Comparison of ENCODE assay signal across 18 cellular contexts in the genomic region with DNA sequence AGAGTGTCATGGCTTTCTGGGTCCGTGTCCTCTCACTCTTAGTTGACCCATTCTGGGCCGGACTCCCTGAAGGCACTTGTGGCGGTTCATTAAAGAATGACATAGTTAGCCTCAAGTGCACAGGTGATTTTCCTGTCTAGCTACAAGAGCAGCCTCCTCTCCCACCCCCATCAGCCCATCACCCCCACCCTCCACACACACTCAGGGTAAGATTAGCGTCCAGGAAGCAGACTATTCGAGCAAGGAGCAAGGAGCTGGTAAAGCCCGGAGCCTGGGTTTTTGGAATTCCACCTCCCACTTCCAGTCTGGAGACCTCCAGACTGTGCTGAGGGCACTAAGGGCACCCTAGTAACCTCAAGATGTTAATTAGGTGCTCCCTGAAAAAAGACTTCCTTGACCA. TPM values are rescaled to one million over a fixed set of nuclear protein-coding genes. Genes with fewer than 3 reads are reported as not detected.
DNase-seq lines count a peak whose midpoint lies in the region; ATAC-seq and TF ChIP-seq lines count a peak whose summit lies in the region.
"Had no signal": no experiment of that assay in that cellular context is flagged by ENCODE, and none has a peak within 500 bp of the region (broad histone marks: within the 10 kb centered on the region; RNA-seq: fewer than 3 reads in every experiment).

No MANE protein-coding gene starts in this region.

- H3K27ac ChIP-seq in 22Rv1 (peak overlapping the region; percentile 89; the same call in 1 of the 2 replicates), RWPE1 (peak overlapping the region; percentile 95), gastroesophageal sphincter (peak overlapping the region; percentile 21 to 87 (median 82)), skeletal muscle tissue (ENCODE audit: low read depth, low read length) (peak overlapping the region; percentile 62)
- H3K27ac ChIP-seq: body of pancreas had no signal

- POLR2A ChIA-PET in RWPE1 (lab: Yijun Ruan, JAX; ENCODE audit: low non-redundant PET), result no interaction called here

- H3K27ac Mint-ChIP-seq in nephron progenitor cell, result no peak overlapping the region

- H3K4me3 ChIP-seq in gastroesophageal sphincter (no peak overlapping the region), skeletal muscle tissue (ENCODE audit: low read length in 3 of 3) (no peak overlapping the region)
- H3K4me3 ChIP-seq: body of pancreas, dorsolateral prefrontal cortex had no signal

- peaks cover 34% of the 10 kb centered on the region for H3K36me3 Mint-ChIP-seq in nephron progenitor cell (ENCODE audit: low read depth)

- H3K4me1 Mint-ChIP-seq in nephron progenitor cell, result peaks cover 29% of the 10 kb centered on the region

- H3K9me3 ChIP-seq in gastroesophageal sphincter, result no peaks in the 10 kb centered on the region
- no peaks in the 10 kb centered on the region for H3K9me3 ChIP-seq in skeletal muscle tissue (ENCODE audit: control insufficient read depth in 3 of 3, low read length in 3 of 3)
- H3K9me3 ChIP-seq: body of pancreas had no signal

- H3K4me3 Mint-ChIP-seq in nephron progenitor cell, result no peak overlapping the region
- H3K4me3 Mint-ChIP-seq: activated naive CD4-positive, alpha-beta T cell treated with anti-CD3 and anti-CD28 coated beads for 36 hours had no signal

- DNase-seq in RWPE1 (ENCODE audit: low spot score) (no peak), nephron progenitor cell (no peak), DMS79 treated with DMSO at 0.1 percent for 48 hours (lab: John Stamatoyannopoulos, UW) (no peak), GM20000 (ENCODE audit: low spot score) (no peak)
- DNase-seq in activated effector memory CD4-positive, alpha-beta T cell treated with anti-CD3 and anti-CD28 coated beads, Interleukin-2, amount 50 U/mL, for 16 hours, result no peak
- DNase-seq: activated naive CD4-positive, alpha-beta T cell treated with anti-CD3 and anti-CD28 coated beads for 36 hours; body of pancreas; DND-41; dorsolateral prefrontal cortex; mesenchymal stem cell; NCI-H1436 treated with DMSO at 0.1 percent for 48 hours; NCI-H82; T1000 had no signal

- no peaks in the 10 kb centered on the region for H3K27me3 Mint-ChIP-seq in nephron progenitor cell (ENCODE audit: low read depth, poor library complexity)

- H3K4me1 ChIP-seq in gastroesophageal sphincter, result peaks cover 7 to 50% (median 30%) of the 10 kb centered on the region in 3 donors
- peaks cover 43 to 57% (median 43%) of the 10 kb centered on the region in 3 donors for H3K4me1 ChIP-seq in skeletal muscle tissue (ENCODE audit: control insufficient read depth in 3 of 3, insufficient read depth in 3 of 3, low read length in 3 of 3)

- H3K9me3 Mint-ChIP-seq in nephron progenitor cell, result no peaks in the 10 kb centered on the region
- H3K9me3 Mint-ChIP-seq: activated naive CD4-positive, alpha-beta T cell treated with anti-CD3 and anti-CD28 coated beads for 36 hours had no signal

- TF ChIP-seq EP300 in gastroesophageal sphincter (IDR thresholded peaks at IDR 0.05), result no peak

- ATAC-seq in gastroesophageal sphincter, result no peak
- ATAC-seq: body of pancreas, SK-N-SH treated with all-trans-retinoic acid at 6 μM for 48 hours had no signal

- no peaks in the 10 kb centered on the region for H3K27me3 ChIP-seq in gastroesophageal sphincter
- no peaks in the 10 kb centered on the region for H3K27me3 ChIP-seq in skeletal muscle tissue (ENCODE audit: control insufficient read depth in 3 of 3, insufficient read depth in 3 of 3, low read length in 3 of 3)
- H3K27me3 ChIP-seq: body of pancreas had no signal

- 80% methylated on average over 4 of the region's 6 CpGs; no CpG with 5 or more reads in 1 of the 2 donors for WGBS in gastroesophageal sphincter (ENCODE audit: low coverage in 1 of 2), 2 donors

- TF ChIP-seq CTCF in 22Rv1 (IDR thresholded peaks at IDR 0.05) (no peak), RWPE1 (conservative IDR thresholded peaks at IDR 0.05; ENCODE audit: low read depth) (no peak), gastroesophageal sphincter (IDR thresholded peaks at IDR 0.05) (no peak), nephron progenitor cell (IDR thresholded peaks at IDR 0.05) (no peak), GM20000 (IDR thresholded peaks at IDR 0.05; ENCODE audit: extremely low read depth, missing control alignments) (no peak)

- CTCF ChIA-PET in RWPE1 (lab: Yijun Ruan, JAX), result interaction anchor here (0.6 kb wide), 1 partner anchor 144 kb away, joined by 3 read pairs; no protein-coding TSS in a partner anchor

- no peak for TF ChIP-seq POLR2A in gastroesophageal sphincter (IDR thresholded peaks at IDR 0.05)

- H3K9ac ChIP-seq in skeletal muscle tissue (ENCODE audit: low read depth in 1 of 3, low read length in 3 of 3), result no peak overlapping the region

- H3K36me3 ChIP-seq in gastroesophageal sphincter, result peaks cover 0 to 61% of the 10 kb centered on the region in 2 donors
- H3K36me3 ChIP-seq in skeletal muscle tissue (ENCODE audit: control insufficient read depth in 3 of 3, insufficient read depth in 3 of 3, low read length in 3 of 3), result peaks cover 25 to 28% (median 28%) of the 10 kb centered on the region in 3 donors

RNA-seq across cellular contexts. Expression of a gene that starts 39.5 kb away (rescaled TPM):
- total RNA-seq in gastroesophageal sphincter, result 100 to 1,000 TPM in 2 of 4 donors, 10 to 100 TPM in 2; 37.1 to 176 (median 122) TPM
- not detected for total RNA-seq in skeletal muscle tissue
- total RNA-seq: activated naive CD4-positive, alpha-beta T cell treated with anti-CD3 and anti-CD28 coated beads for 36 hours; H4 had no signal

Comparison
In these comparisons a context has a peak if more than half of its experiments do, and no peak if none do; other contexts are left out.
1. RNA of a gene that starts 39.5 kb away (total RNA-seq): 37.1 to 176 TPM in gastroesophageal sphincter; not detected in skeletal muscle tissue (single experiment); every median in the first group is over 10 times any median in the second.
2. Peak in every context shown above with its lines, with median percentiles within 50 percentile points of each other: H3K27ac ChIP-seq.